8 cellular contexts compared by ENCODE assay signal in genomic region chr14:103847954-103848719, GRCh38. TPM values are rescaled to one million over a fixed set of nuclear protein-coding genes. Genes with fewer than 3 reads are reported as not detected.
A peak's percentile ranks its signal among the peaks of the same experiment; 100 is the strongest.
DNase-seq lines count a peak whose midpoint lies in the region; ATAC-seq, FAIRE-seq and TF ChIP-seq lines count a peak whose summit lies in the region.

No MANE protein-coding gene starts in this region.

- WGBS in smooth muscle cell (ENCODE audit: low lambda C conversion rate) = 7% methylated on average over 66 of the region's 76 CpGs

- H3K36me3 ChIP-seq in CD8-positive, alpha-beta T cell (ENCODE audit: insufficient read depth, low read length) = no peaks in the 10 kb centered on the region
- H3K36me3 ChIP-seq in smooth muscle cell (ENCODE audit: low read depth) = no peaks in the 10 kb centered on the region

- peak; percentile 18 for ATAC-seq in CD8-positive, alpha-beta T cell
- peak; percentile 30 for ATAC-seq in GM19438 (IDR thresholded peaks at IDR 0.05; ENCODE audit: low read depth, unreplicated experiment)

- H3K4me1 Mint-ChIP-seq in CD8-positive, alpha-beta T cell (ENCODE audit: low read depth) = peaks cover 20% of the 10 kb centered on the region

- H3K4me3 ChIP-seq in CD8-positive, alpha-beta T cell (ENCODE audit: low read depth, low read length) = peak overlapping the region; percentile 63
- peak overlapping the region; percentile 45 for H3K4me3 ChIP-seq in astrocyte of the spinal cord (ENCODE audit: low read depth, low read length)
- H3K4me3 ChIP-seq in smooth muscle cell = peak overlapping the region; percentile 79

- CTCF ChIA-PET in CD8-positive, alpha-beta T cell (lab: Charles Lee) = interaction anchor here (1.3 kb wide), 1 partner anchor 62 kb away, joined by 6 read pairs; no protein-coding TSS in a partner anchor

- H3K79me2 ChIP-seq in smooth muscle cell (ENCODE audit: low read depth) = peaks cover 11% of the 10 kb centered on the region

- H3F3A ChIP-seq in smooth muscle cell (ENCODE audit: low read depth) = peaks cover 4% of the 10 kb centered on the region

- H3K9ac ChIP-seq in smooth muscle cell (ENCODE audit: low read depth) = no peak overlapping the region

- POLR2A ChIA-PET in CD8-positive, alpha-beta T cell (lab: Charles Lee) = interaction anchor here (0.7 to 1.2 kb wide), 2 partner anchors 33 to 286 kb away, joined by 3 to 4 read pairs; partner anchors contain the start of gene BAG5

- H3K4me1 ChIP-seq in CD8-positive, alpha-beta T cell (ENCODE audit: insufficient read depth, low read length) = peaks cover 14% of the 10 kb centered on the region
- peaks cover 10% of the 10 kb centered on the region for H3K4me1 ChIP-seq in smooth muscle cell (ENCODE audit: low read depth)

- in situ Hi-C loops in astrocyte of the spinal cord (cut with HindIII; ENCODE audit: low sequenced_read_pairs) = no loop called here

- H2AFZ ChIP-seq in smooth muscle cell (ENCODE audit: low read depth) = peak overlapping the region; percentile 47

- H3K27ac ChIP-seq in CD8-positive, alpha-beta T cell (ENCODE audit: low read depth, low read length) = peak overlapping the region; percentile 27
- H3K27ac ChIP-seq in smooth muscle cell (ENCODE audit: low read depth) = no peak overlapping the region

- peak in 3 of 7 experiments; percentile 23 to 54 (median 35) for DNase-seq in CD8-positive, alpha-beta T cell
- DNase-seq in HuH-7.5 (ENCODE audit: low spot score) (peak; percentile 57), astrocyte of the spinal cord (ENCODE audit: low read depth, low spot score) (no peak), iPS-NIHi7 (ENCODE audit: extremely low spot score) (peak; percentile 43), smooth muscle cell (lab: John Stamatoyannopoulos, UW; ENCODE audit: unreplicated experiment) (no peak), RCC 7860 (ENCODE audit: low spot score) (no peak), DMS114 treated with DMSO at 0.1 percent for 48 hours (lab: John Stamatoyannopoulos, UW; ENCODE audit: unreplicated experiment) (no peak)

- no peak for FAIRE-seq in RCC 7860 (lab: Jason Lieb, UNC)

- peak overlapping the region; percentile 79 for H3K4me3 Mint-ChIP-seq in CD8-positive, alpha-beta T cell

- no peaks in the 10 kb centered on the region for H3K9me3 Mint-ChIP-seq in CD8-positive, alpha-beta T cell

- peaks cover 23% of the 10 kb centered on the region for H4K20me1 ChIP-seq in smooth muscle cell (ENCODE audit: low read depth)

- no peak for TF ChIP-seq CTCF in CD8-positive, alpha-beta T cell (IDR thresholded peaks at IDR 0.05)
- TF ChIP-seq CTCF in astrocyte of the spinal cord (IDR thresholded peaks at IDR 0.05; ENCODE audit: low read depth, low read length) = no peak
- no peak for TF ChIP-seq CTCF in smooth muscle cell (IDR thresholded peaks at IDR 0.05; ENCODE audit: borderline replicate concordance, insufficient read depth, poor library complexity, severe bottlenecking)

- H3K27me3 Mint-ChIP-seq in CD8-positive, alpha-beta T cell (ENCODE audit: low read depth) = no peaks in the 10 kb centered on the region

- intact Hi-C loops in CD8-positive, alpha-beta T cell (cut with DNase I, micrococcal nuclease) = loop anchor here (1.0 to 5.0 kb wide), 9 partner anchors 24 to 1256 kb away; partner anchors contain the start of genes XRCC3 (in 2 of the 2), ZFYVE21 (in 2 of the 2), BAG5 (in 1 of the 2) and COA8 (in 1 of the 2)

- H3K4me2 ChIP-seq in smooth muscle cell = peak overlapping the region; percentile 89

- H3K27ac Mint-ChIP-seq in CD8-positive, alpha-beta T cell = no peak overlapping the region

- no peaks in the 10 kb centered on the region for H3K27me3 ChIP-seq in CD8-positive, alpha-beta T cell (ENCODE audit: insufficient read depth, low read length)
- peaks cover 22% of the 10 kb centered on the region for H3K27me3 ChIP-seq in smooth muscle cell (ENCODE audit: low read depth)

- H3K9me3 ChIP-seq in CD8-positive, alpha-beta T cell (ENCODE audit: low read length) = no peaks in the 10 kb centered on the region
- H3K9me3 ChIP-seq in smooth muscle cell (replicated peaks; ENCODE audit: low read depth) = no peaks in the 10 kb centered on the region

- H3K36me3 Mint-ChIP-seq in CD8-positive, alpha-beta T cell = peaks cover 4% of the 10 kb centered on the region

RNA-seq across cellular contexts. Expression of gene PPP1R13B, which starts 0.8 kb away (rescaled TPM):
- total RNA-seq in CD8-positive, alpha-beta T cell = 10 to 100 TPM; 20.9 to 22.6 TPM
- 2.1 and 4.3 TPM in 2 replicates for total RNA-seq in smooth muscle cell
- polyA plus RNA-seq in smooth muscle cell = 2.3 and 7.1 TPM in 2 replicates

Comparison
In these comparisons a context has a peak if more than half of its experiments do, and no peak if none do; other contexts are left out.
1. DNase-seq: peak in HuH-7.5 (single experiment) and iPS-NIHi7 (single experiment); none in astrocyte of the spinal cord (single experiment), smooth muscle cell (single experiment), RCC 7860 (single experiment) and DMS114 treated with DMSO at 0.1 percent for 48 hours (single experiment).
2. Peak in every context shown above with its lines, with median percentiles within 50 percentile points of each other: H3K4me3 ChIP-seq.